ENCODE assay signal across 24 cellular contexts in the genomic region with DNA sequence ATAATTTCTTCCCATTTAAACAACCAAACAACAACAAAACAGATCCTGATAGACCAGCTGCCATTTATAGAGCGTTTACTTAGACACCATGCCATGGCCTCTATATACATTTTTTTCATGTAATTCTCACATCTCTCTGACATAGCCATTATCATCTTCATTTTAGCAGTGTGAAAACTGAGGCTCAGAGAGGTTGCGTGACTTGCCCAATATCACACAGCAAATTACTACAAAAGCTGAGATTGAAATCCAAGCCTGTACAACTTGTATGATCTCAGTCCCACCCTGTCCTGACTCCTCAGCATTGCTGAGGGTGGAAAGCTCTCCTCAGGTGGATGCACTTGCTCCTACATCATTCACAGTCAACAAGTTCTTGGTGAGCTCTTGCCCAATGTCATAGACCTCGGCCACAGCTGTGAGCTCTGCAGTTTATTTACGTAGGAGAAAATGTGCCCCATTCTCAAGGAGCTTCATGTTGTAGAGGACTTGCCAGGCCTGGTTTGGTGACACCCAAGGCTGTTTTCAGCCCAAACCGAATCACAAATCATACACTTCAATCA. TPM values are rescaled to one million over a fixed set of nuclear protein-coding genes. Genes with fewer than 3 reads are reported as not detected.
DNase-seq lines count a peak whose midpoint lies in the region; ATAC-seq, FAIRE-seq and TF ChIP-seq lines count a peak whose summit lies in the region.
"Had no signal": no experiment of that assay in that cellular context is flagged by ENCODE, and none has a peak within 500 bp of the region (broad histone marks: within the 10 kb centered on the region; RNA-seq: fewer than 3 reads in every experiment).

No MANE protein-coding gene starts in this region.

- no peak for FAIRE-seq in K562 (lab: Jason Lieb, UNC)
- FAIRE-seq: GM18507 had no signal

- peaks cover 0 to 12% of the 10 kb centered on the region in 2 donors for H3K36me3 Mint-ChIP-seq in activated T-cell treated with anti-CD3 and anti-CD28 coated beads, Interleukin-2, amount 50 U/mL, for 72 hours (ENCODE audit: insufficient read depth in 2 of 2)
- peaks cover 73% of the 10 kb centered on the region for H3K36me3 Mint-ChIP-seq in activated T-cell treated with anti-CD3 and anti-CD28 coated beads, Interleukin-2, amount 50 U/mL, for 24 hours (ENCODE audit: low read depth)

- H3K9me3 ChIP-seq in K562 (replicated peaks; ENCODE audit: control insufficient read depth, insufficient read depth, low read depth, low read length), result no peaks in the 10 kb centered on the region
- no peaks in the 10 kb centered on the region for H3K9me3 ChIP-seq in smooth muscle cell (replicated peaks; ENCODE audit: low read depth)
- H3K9me3 ChIP-seq: left lung, prostate gland had no signal

- H3K4me3 ChIP-seq in K562 (no peak overlapping the region), smooth muscle cell (no peak overlapping the region)
- H3K4me3 ChIP-seq: left lung, prostate gland had no signal

- intact Hi-C loops in K562 (cut with micrococcal nuclease), result no loop called here

- H3K27ac ChIP-seq in K562 (ENCODE audit: extremely low read depth, low read depth, low read length) (no peak overlapping the region), smooth muscle cell (ENCODE audit: low read depth) (peak overlapping the region; percentile 73)
- H3K27ac ChIP-seq: left lung had no signal

- H3K79me2 ChIP-seq in K562 (ENCODE audit: control insufficient read depth, insufficient read depth, low read length), result no peaks in the 10 kb centered on the region
- no peaks in the 10 kb centered on the region for H3K79me2 ChIP-seq in smooth muscle cell (ENCODE audit: low read depth)

- no TSS peak for BruUV-seq in K562 (replicated peaks; lab: Mats Ljungman, UMichigan)

- H3K9me3 Mint-ChIP-seq in activated T-cell treated with anti-CD3 and anti-CD28 coated beads, Interleukin-2, amount 50 U/mL, for 72 hours, result no peaks in the 10 kb centered on the region
- no peaks in the 10 kb centered on the region for H3K9me3 Mint-ChIP-seq in activated T-cell treated with anti-CD3 and anti-CD28 coated beads, Interleukin-2, amount 50 U/mL, for 24 hours
- H3K9me3 Mint-ChIP-seq: activated CD4-positive, alpha-beta memory T cell treated with anti-CD3 and anti-CD28 coated beads, Interleukin-2, amount 10 ng/mL, durations not matched to agents 7 days and 5 days; neural crest cell had no signal

- H3K4me3 Mint-ChIP-seq in activated T-cell treated with anti-CD3 and anti-CD28 coated beads, Interleukin-2, amount 50 U/mL, for 72 hours, result no peak overlapping the region
- no peak overlapping the region for H3K4me3 Mint-ChIP-seq in activated T-cell treated with anti-CD3 and anti-CD28 coated beads, Interleukin-2, amount 50 U/mL, for 24 hours
- H3K4me3 Mint-ChIP-seq: activated CD4-positive, alpha-beta memory T cell treated with anti-CD3 and anti-CD28 coated beads, Interleukin-2, amount 10 ng/mL, durations not matched to agents 7 days and 5 days; neural crest cell had no signal

- DNase-seq in activated T-cell treated with anti-CD3 and anti-CD28 coated beads, Interleukin-2, amount 50 U/mL, for 72 hours, result no peak
- no peak for DNase-seq in activated T-cell treated with anti-CD3 and anti-CD28 coated beads, Interleukin-2, amount 50 U/mL, for 24 hours
- DNase-seq in K562 (ENCODE audit: extremely low read depth in 1 of 4, low spot score in 3 of 4) (no peak), iris pigment epithelial cell (ENCODE audit: low read depth) (peak; percentile 57), smooth muscle cell (lab: John Stamatoyannopoulos, UW; ENCODE audit: unreplicated experiment) (no peak), HK-2 (ENCODE audit: unreplicated experiment) (no peak), GDM1 (lab: John Stamatoyannopoulos, UW) (no peak), retina (no peak)
- DNase-seq: activated CD4-positive, alpha-beta memory T cell treated with anti-CD3 and anti-CD28 coated beads, Interleukin-2, amount 10 ng/mL, durations not matched to agents 7 days and 5 days; activated CD4-positive, CD25-positive, alpha-beta regulatory T cell; activated naive CD4-positive, alpha-beta T cell; amygdala; C1 segment of cervical spinal cord; Calu3; central memory CD4-positive, alpha-beta T cell; left lung; NCI-H446 treated with DMSO at 0.1 percent for 48 hours; substantia nigra; T-helper 9 cell had no signal

- no peak overlapping the region for H3K9ac ChIP-seq in K562 (ENCODE audit: insufficient read depth in 1 of 2, low read depth in 2 of 2, low read length in 2 of 2)
- H3K9ac ChIP-seq in smooth muscle cell (ENCODE audit: low read depth), result peak overlapping the region; percentile 63

- TF ChIP-seq EP300 in K562 (IDR thresholded peaks at IDR 0.05; ENCODE audit: low read length), result no peak

- WGBS in K562 (ENCODE audit: insufficient coverage, low coverage, missing lambda C conversion rate), result 91% methylated on average over 5 of the region's 5 CpGs
- WGBS in smooth muscle cell (ENCODE audit: low lambda C conversion rate), result 91% methylated on average over 5 of the region's 5 CpGs

- H3K9me1 ChIP-seq in K562 (ENCODE audit: control insufficient read depth, insufficient read depth, low read length), result no peaks in the 10 kb centered on the region

- in situ Hi-C loops in K562 (cut with MboI), result no loop called here

- POLR2A ChIA-PET in K562 (lab: Yijun Ruan, JAX), result interaction anchor here (1.4 kb wide), 1 partner anchor 9 kb away, joined by 3 read pairs; no protein-coding TSS in a partner anchor

- peaks cover 10% of the 10 kb centered on the region for H3F3A ChIP-seq in smooth muscle cell (ENCODE audit: low read depth)

- no peak for TF ChIP-seq RAD21 in K562 (CRISPR knock-in tag; conservative IDR thresholded peaks at IDR 0.05 in 1 of 2, IDR thresholded peaks at IDR 0.05 in 1 of 2)

- peak overlapping the region; percentile 56 for H3K27ac Mint-ChIP-seq in activated T-cell treated with anti-CD3 and anti-CD28 coated beads, Interleukin-2, amount 50 U/mL, for 72 hours
- no peak overlapping the region for H3K27ac Mint-ChIP-seq in activated T-cell treated with anti-CD3 and anti-CD28 coated beads, Interleukin-2, amount 50 U/mL, for 24 hours
- H3K27ac Mint-ChIP-seq: activated CD4-positive, alpha-beta memory T cell treated with anti-CD3 and anti-CD28 coated beads, Interleukin-2, amount 10 ng/mL, durations not matched to agents 7 days and 5 days had no signal

- H3K4me2 ChIP-seq in K562 (ENCODE audit: insufficient read depth, low read length), result no peak overlapping the region
- peak overlapping the region; percentile 72 for H3K4me2 ChIP-seq in smooth muscle cell

- H4K20me1 ChIP-seq in K562 (replicated peaks; ENCODE audit: control insufficient read depth, insufficient read depth, low read length) (no peaks in the 10 kb centered on the region), smooth muscle cell (ENCODE audit: low read depth) (no peaks in the 10 kb centered on the region)

- TF ChIP-seq POLR2A in K562 (conservative IDR thresholded peaks at IDR 0.05), result no peak

- TF ChIP-seq CTCF in K562 (IDR thresholded peaks at IDR 0.05 in 2 of 3, conservative IDR thresholded peaks at IDR 0.05 in 1 of 3; ENCODE audit: insufficient read depth in 2 of 3, low read depth in 1 of 3, low read length in 3 of 3), result no peak
- TF ChIP-seq CTCF in smooth muscle cell (IDR thresholded peaks at IDR 0.05; ENCODE audit: borderline replicate concordance, insufficient read depth, poor library complexity, severe bottlenecking), result no peak

- H3K27me3 Mint-ChIP-seq in activated T-cell treated with anti-CD3 and anti-CD28 coated beads, Interleukin-2, amount 50 U/mL, for 72 hours (ENCODE audit: low read depth), result no peaks in the 10 kb centered on the region
- H3K27me3 Mint-ChIP-seq in activated T-cell treated with anti-CD3 and anti-CD28 coated beads, Interleukin-2, amount 50 U/mL, for 24 hours, result no peaks in the 10 kb centered on the region
- H3K27me3 Mint-ChIP-seq: activated CD4-positive, alpha-beta memory T cell treated with anti-CD3 and anti-CD28 coated beads, Interleukin-2, amount 10 ng/mL, durations not matched to agents 7 days and 5 days had no signal

- H3K27me3 ChIP-seq in K562 (ENCODE audit: control insufficient read depth in 2 of 2, insufficient read depth in 2 of 2, low read length in 2 of 2) (no peaks in the 10 kb centered on the region), smooth muscle cell (ENCODE audit: low read depth) (no peaks in the 10 kb centered on the region)
- H3K27me3 ChIP-seq: left lung had no signal

- no peaks in the 10 kb centered on the region for H3K4me1 Mint-ChIP-seq in activated T-cell treated with anti-CD3 and anti-CD28 coated beads, Interleukin-2, amount 50 U/mL, for 72 hours (ENCODE audit: low read depth)
- no peaks in the 10 kb centered on the region for H3K4me1 Mint-ChIP-seq in activated T-cell treated with anti-CD3 and anti-CD28 coated beads, Interleukin-2, amount 50 U/mL, for 24 hours (ENCODE audit: low read depth)
- H3K4me1 Mint-ChIP-seq: activated CD4-positive, alpha-beta memory T cell treated with anti-CD3 and anti-CD28 coated beads, Interleukin-2, amount 10 ng/mL, durations not matched to agents 7 days and 5 days; neural crest cell had no signal

- H2AFZ ChIP-seq in K562 (ENCODE audit: low read depth, low read length) (no peak overlapping the region), smooth muscle cell (ENCODE audit: low read depth) (no peak overlapping the region)

- CTCF ChIA-PET in K562 (lab: Yijun Ruan, JAX; ENCODE audit: low intra/inter-chr PET ratio), result no interaction called here

- no peak for ATAC-seq in activated T-cell treated with anti-CD3 and anti-CD28 coated beads, Interleukin-2, amount 50 U/mL, for 72 hours (replicated peaks in 1 of 2)
- no peak for ATAC-seq in K562
- ATAC-seq: Panc1 had no signal

- H3K36me3 ChIP-seq in K562 (ENCODE audit: control insufficient read depth, insufficient read depth, low read length), result peaks cover 7% of the 10 kb centered on the region; the same call in 2 of the 3 replicates
- no peaks in the 10 kb centered on the region for H3K36me3 ChIP-seq in smooth muscle cell (ENCODE audit: low read depth)
- H3K36me3 ChIP-seq: prostate gland had no signal

- H3K4me1 ChIP-seq in K562 (replicated peaks in 1 of 2; ENCODE audit: control insufficient read depth in 2 of 2, insufficient read depth in 2 of 2, low read length in 2 of 2) (no peaks in the 10 kb centered on the region), smooth muscle cell (ENCODE audit: low read depth) (peaks cover 2% of the 10 kb centered on the region)
- H3K4me1 ChIP-seq: prostate gland had no signal

RNA-seq across cellular contexts. Expression of gene CRACR2A, which starts 55.5 kb away (rescaled TPM):
- 10 to 100 TPM; 20.0 to 25.5 TPM for total RNA-seq in activated T-cell treated with anti-CD3 and anti-CD28 coated beads, Interleukin-2, amount 50 U/mL, for 72 hours
- total RNA-seq in K562 (2011; cell fraction: chromatin; rRNA removed; ENCODE audit: low replicate concordance), result 44.8 and 46.3 TPM in 2 replicates
- total RNA-seq in K562 (2011; cell fraction: nucleolus; rRNA removed), result 26.6 and 28.7 TPM in 2 replicates
- 30.8 and 33.4 TPM in 2 replicates for total RNA-seq in K562 (2011; cell fraction: nucleoplasm; rRNA removed)
- total RNA-seq in K562 (2014; rRNA removed) (10.4 and 13.2 TPM in 2 replicates), K562 (2014; rRNA removed; fragmentation: Illumina TruSeq; extraction: Trizol) (10.4 and 11.2 TPM in 2 replicates), K562 (2015; rRNA removed; fragmentation: Illumina TruSeq; extraction: Trizol) (8.8 and 9.1 TPM in 2 replicates), K562 (2021) (12.7 and 15.1 TPM in 2 replicates), smooth muscle cell (0.99 and 1.0 TPM in 2 replicates)
- polyA plus RNA-seq in K562 (2011; rRNA removed) (8.1 and 10.3 TPM in 2 replicates), K562 (2014; fragmentation: Illumina TruSeq; extraction: Trizol) (10.2 and 11.6 TPM in 2 replicates), K562 (2014; fragmentation: Nextera tagmentation; extraction: Ambion mirVana) (1 to 10 TPM; 2.1 to 2.3 TPM), K562 (2014; rRNA removed) (10.0 and 12.8 TPM in 2 replicates), smooth muscle cell (1.3 and 1.7 TPM in 2 replicates)
- 4.7 and 5.6 TPM in 2 replicates for polyA plus RNA-seq in K562 (2011; cell fraction: cytosol; rRNA removed)
- polyA plus RNA-seq in K562 (2011; cell fraction: nucleus; rRNA removed), result 9.9 and 14.7 TPM in 2 replicates
- 5.5 and 7.5 TPM in 2 replicates for polyA plus RNA-seq in K562 (2012)
- 15.6 and 17.9 TPM in 2 replicates for polyA minus RNA-seq in K562 (2011; rRNA and poly(A)+ RNA removed)
- polyA minus RNA-seq in K562 (2011; cell fraction: cytosol; rRNA and poly(A)+ RNA removed), result 4.1 and 11.5 TPM in 2 replicates
- polyA minus RNA-seq in K562 (2011; cell fraction: nucleus; rRNA and poly(A)+ RNA removed), result 18.2 and 20.4 TPM in 2 replicates
- total RNA-seq: A172 had no signal
